1 cellular context compared by ENCODE assay signal in genomic region chr7:130440527-130441365, GRCh38.
TF ChIP-seq lines count a peak whose summit lies in the region.

A gene with protein sequence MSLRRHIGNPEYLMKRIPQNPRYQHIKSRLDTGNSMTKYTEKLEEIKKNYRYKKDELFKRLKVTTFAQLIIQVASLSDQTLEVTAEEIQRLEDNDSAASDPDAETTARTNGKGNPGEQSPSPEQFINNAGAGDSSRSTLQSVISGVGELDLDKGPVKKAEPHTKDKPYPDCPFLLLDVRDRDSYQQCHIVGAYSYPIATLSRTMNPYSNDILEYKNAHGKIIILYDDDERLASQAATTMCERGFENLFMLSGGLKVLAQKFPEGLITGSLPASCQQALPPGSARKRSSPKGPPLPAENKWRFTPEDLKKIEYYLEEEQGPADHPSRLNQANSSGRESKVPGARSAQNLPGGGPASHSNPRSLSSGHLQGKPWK (minus strand): TSS chr7:130441016. CDS start chr7:130440966, 50 bp downstream.

TF ChIP-seq in H1, 55 proteins besides CTCF, POLR2A, EP300 and RAD21 (continued from another document):
- TF ChIP-seq TEAD4 (IDR thresholded peaks at IDR 0.05; ENCODE audit: low read depth, low read length) (no peak), SIRT6 (IDR thresholded peaks at IDR 0.05; ENCODE audit: low read length) (no peak), TAF7 (optimal IDR thresholded peaks at IDR 0.05; ENCODE audit: borderline replicate concordance, low read depth, low read length) (peak; percentile 67), RXRA (IDR thresholded peaks at IDR 0.05; ENCODE audit: insufficient read depth, low read depth, low read length) (peak; percentile 67; the same call in 1 of the 2 replicates), JUND (IDR thresholded peaks at IDR 0.05; ENCODE audit: low read length) (no peak), CTBP2 (IDR thresholded peaks at IDR 0.05; ENCODE audit: borderline replicate concordance, insufficient read depth, insufficient read length, low read length) (no peak), POLR2AphosphoS5 (IDR thresholded peaks at IDR 0.05; ENCODE audit: low read depth, low read length) (peak; percentile 66), POU5F1 (IDR thresholded peaks at IDR 0.05; ENCODE audit: low read depth, low read length) (no peak), NRF1 (IDR thresholded peaks at IDR 0.05; ENCODE audit: low read depth, low read length) (peak; percentile 45; the same call in 1 of the 2 replicates), JUN (IDR thresholded peaks at IDR 0.05; ENCODE audit: low read depth, low read length) (no peak), EGR1 (IDR thresholded peaks at IDR 0.05; ENCODE audit: borderline replicate concordance, low read depth, low read length) (peak; percentile 27; the same call in 1 of the 2 replicates), ASH2L (IDR thresholded peaks at IDR 0.05; ENCODE audit: low read length) (peak; percentile 74), CBX8 (IDR thresholded peaks at IDR 0.05; ENCODE audit: borderline replicate concordance, low read depth, low read length) (no peak), KDM4A (IDR thresholded peaks at IDR 0.05; ENCODE audit: low read depth, low read length, severe bottlenecking) (peak; percentile 50), RNF2 (IDR thresholded peaks at IDR 0.05; ENCODE audit: borderline replicate concordance, low read depth, low read length, missing control alignments, poor library complexity, severe bottlenecking) (peak; percentile 31), SIX5 (IDR thresholded peaks at IDR 0.05; ENCODE audit: low read depth, low read length) (no peak), HDAC6 (IDR thresholded peaks at IDR 0.05; ENCODE audit: low read depth, low read length) (no peak), HDAC2 (IDR thresholded peaks at IDR 0.05; ENCODE audit: borderline replicate concordance in 1 of 2, low read depth in 2 of 2, low read length in 2 of 2) (no peak), BRCA1 (IDR thresholded peaks at IDR 0.05; ENCODE audit: low read depth, low read length) (no peak), CEBPB (IDR thresholded peaks at IDR 0.05; ENCODE audit: low read depth, low read length) (no peak), TBP (IDR thresholded peaks at IDR 0.05; ENCODE audit: low read depth, low read length) (peak; percentile 44), CBX5 (IDR thresholded peaks at IDR 0.05; ENCODE audit: low read depth, low read length) (no peak), SUZ12 (IDR thresholded peaks at IDR 0.05; ENCODE audit: low read length) (no peak), ZNF274 (IDR thresholded peaks at IDR 0.05; ENCODE audit: borderline replicate concordance, extremely low read depth, low read length) (no peak), GTF2F1 (IDR thresholded peaks at IDR 0.05; ENCODE audit: borderline replicate concordance, low read depth, low read length) (0 out of 2 replicates have a peak, but pooled peaks have one; percentile 63), EZH2 (IDR thresholded peaks at IDR 0.05; ENCODE audit: low read depth, low read length, severe bottlenecking) (no peak), SP4 (IDR thresholded peaks at IDR 0.05; ENCODE audit: low read length) (no peak), SRF (IDR thresholded peaks at IDR 0.05; ENCODE audit: low read depth, low read length) (no peak), SIN3A (conservative IDR thresholded peaks at IDR 0.05 in 1 of 2, IDR thresholded peaks at IDR 0.05 in 1 of 2; ENCODE audit: low read depth in 1 of 2, low read length in 2 of 2) (peak in 1 of 2 experiments; percentile 79; a peak in 1 of 4 replicates), GABPA (IDR thresholded peaks at IDR 0.05; ENCODE audit: borderline replicate concordance, insufficient read depth, low read length) (peak; percentile 83), RBBP5 (IDR thresholded peaks at IDR 0.05; ENCODE audit: borderline replicate concordance, low read depth, low read length) (no peak), BACH1 (IDR thresholded peaks at IDR 0.05; ENCODE audit: low read length) (no peak), TCF12 (IDR thresholded peaks at IDR 0.05; ENCODE audit: low read depth, low read length) (no peak), MAFK (IDR thresholded peaks at IDR 0.05; ENCODE audit: low read depth, low read length) (no peak), KDM1A (IDR thresholded peaks at IDR 0.05; ENCODE audit: borderline replicate concordance, low read length) (peak; percentile 85), SAP30 (IDR thresholded peaks at IDR 0.05; ENCODE audit: insufficient read depth, insufficient replicate concordance, low read length) (peak; percentile 18), PHF8 (conservative IDR thresholded peaks at IDR 0.05; ENCODE audit: low read depth, low read length) (peak; percentile 83), YY1 (IDR thresholded peaks at IDR 0.05; ENCODE audit: low read depth, low read length) (peak; percentile 8; the same call in 1 of the 2 replicates), CHD2 (IDR thresholded peaks at IDR 0.05; ENCODE audit: low read length) (peak; percentile 73), RFX5 (IDR thresholded peaks at IDR 0.05; ENCODE audit: borderline replicate concordance, low read depth, low read length) (no peak), SP2 (IDR thresholded peaks at IDR 0.05; ENCODE audit: low read length) (no peak), FOSL1 (IDR thresholded peaks at IDR 0.05; ENCODE audit: insufficient read depth, low read depth, low read length) (no peak), NANOG (IDR thresholded peaks at IDR 0.05; ENCODE audit: insufficient read depth, low read depth, low read length, poor library complexity, severe bottlenecking) (no peak)
- TF ChIP-seq, protein P1, sequence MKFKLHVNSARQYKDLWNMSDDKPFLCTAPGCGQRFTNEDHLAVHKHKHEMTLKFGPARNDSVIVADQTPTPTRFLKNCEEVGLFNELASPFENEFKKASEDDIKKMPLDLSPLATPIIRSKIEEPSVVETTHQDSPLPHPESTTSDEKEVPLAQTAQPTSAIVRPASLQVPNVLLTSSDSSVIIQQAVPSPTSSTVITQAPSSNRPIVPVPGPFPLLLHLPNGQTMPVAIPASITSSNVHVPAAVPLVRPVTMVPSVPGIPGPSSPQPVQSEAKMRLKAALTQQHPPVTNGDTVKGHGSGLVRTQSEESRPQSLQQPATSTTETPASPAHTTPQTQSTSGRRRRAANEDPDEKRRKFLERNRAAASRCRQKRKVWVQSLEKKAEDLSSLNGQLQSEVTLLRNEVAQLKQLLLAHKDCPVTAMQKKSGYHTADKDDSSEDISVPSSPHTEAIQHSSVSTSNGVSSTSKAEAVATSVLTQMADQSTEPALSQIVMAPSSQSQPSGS (IDR thresholded peaks at IDR 0.05; ENCODE audit: low read length), result no peak
- TF ChIP-seq, protein P2, sequence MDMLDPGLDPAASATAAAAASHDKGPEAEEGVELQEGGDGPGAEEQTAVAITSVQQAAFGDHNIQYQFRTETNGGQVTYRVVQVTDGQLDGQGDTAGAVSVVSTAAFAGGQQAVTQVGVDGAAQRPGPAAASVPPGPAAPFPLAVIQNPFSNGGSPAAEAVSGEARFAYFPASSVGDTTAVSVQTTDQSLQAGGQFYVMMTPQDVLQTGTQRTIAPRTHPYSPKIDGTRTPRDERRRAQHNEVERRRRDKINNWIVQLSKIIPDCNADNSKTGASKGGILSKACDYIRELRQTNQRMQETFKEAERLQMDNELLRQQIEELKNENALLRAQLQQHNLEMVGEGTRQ (IDR thresholded peaks at IDR 0.05; ENCODE audit: low read length), result peak; percentile 38
- TF ChIP-seq, protein P3, sequence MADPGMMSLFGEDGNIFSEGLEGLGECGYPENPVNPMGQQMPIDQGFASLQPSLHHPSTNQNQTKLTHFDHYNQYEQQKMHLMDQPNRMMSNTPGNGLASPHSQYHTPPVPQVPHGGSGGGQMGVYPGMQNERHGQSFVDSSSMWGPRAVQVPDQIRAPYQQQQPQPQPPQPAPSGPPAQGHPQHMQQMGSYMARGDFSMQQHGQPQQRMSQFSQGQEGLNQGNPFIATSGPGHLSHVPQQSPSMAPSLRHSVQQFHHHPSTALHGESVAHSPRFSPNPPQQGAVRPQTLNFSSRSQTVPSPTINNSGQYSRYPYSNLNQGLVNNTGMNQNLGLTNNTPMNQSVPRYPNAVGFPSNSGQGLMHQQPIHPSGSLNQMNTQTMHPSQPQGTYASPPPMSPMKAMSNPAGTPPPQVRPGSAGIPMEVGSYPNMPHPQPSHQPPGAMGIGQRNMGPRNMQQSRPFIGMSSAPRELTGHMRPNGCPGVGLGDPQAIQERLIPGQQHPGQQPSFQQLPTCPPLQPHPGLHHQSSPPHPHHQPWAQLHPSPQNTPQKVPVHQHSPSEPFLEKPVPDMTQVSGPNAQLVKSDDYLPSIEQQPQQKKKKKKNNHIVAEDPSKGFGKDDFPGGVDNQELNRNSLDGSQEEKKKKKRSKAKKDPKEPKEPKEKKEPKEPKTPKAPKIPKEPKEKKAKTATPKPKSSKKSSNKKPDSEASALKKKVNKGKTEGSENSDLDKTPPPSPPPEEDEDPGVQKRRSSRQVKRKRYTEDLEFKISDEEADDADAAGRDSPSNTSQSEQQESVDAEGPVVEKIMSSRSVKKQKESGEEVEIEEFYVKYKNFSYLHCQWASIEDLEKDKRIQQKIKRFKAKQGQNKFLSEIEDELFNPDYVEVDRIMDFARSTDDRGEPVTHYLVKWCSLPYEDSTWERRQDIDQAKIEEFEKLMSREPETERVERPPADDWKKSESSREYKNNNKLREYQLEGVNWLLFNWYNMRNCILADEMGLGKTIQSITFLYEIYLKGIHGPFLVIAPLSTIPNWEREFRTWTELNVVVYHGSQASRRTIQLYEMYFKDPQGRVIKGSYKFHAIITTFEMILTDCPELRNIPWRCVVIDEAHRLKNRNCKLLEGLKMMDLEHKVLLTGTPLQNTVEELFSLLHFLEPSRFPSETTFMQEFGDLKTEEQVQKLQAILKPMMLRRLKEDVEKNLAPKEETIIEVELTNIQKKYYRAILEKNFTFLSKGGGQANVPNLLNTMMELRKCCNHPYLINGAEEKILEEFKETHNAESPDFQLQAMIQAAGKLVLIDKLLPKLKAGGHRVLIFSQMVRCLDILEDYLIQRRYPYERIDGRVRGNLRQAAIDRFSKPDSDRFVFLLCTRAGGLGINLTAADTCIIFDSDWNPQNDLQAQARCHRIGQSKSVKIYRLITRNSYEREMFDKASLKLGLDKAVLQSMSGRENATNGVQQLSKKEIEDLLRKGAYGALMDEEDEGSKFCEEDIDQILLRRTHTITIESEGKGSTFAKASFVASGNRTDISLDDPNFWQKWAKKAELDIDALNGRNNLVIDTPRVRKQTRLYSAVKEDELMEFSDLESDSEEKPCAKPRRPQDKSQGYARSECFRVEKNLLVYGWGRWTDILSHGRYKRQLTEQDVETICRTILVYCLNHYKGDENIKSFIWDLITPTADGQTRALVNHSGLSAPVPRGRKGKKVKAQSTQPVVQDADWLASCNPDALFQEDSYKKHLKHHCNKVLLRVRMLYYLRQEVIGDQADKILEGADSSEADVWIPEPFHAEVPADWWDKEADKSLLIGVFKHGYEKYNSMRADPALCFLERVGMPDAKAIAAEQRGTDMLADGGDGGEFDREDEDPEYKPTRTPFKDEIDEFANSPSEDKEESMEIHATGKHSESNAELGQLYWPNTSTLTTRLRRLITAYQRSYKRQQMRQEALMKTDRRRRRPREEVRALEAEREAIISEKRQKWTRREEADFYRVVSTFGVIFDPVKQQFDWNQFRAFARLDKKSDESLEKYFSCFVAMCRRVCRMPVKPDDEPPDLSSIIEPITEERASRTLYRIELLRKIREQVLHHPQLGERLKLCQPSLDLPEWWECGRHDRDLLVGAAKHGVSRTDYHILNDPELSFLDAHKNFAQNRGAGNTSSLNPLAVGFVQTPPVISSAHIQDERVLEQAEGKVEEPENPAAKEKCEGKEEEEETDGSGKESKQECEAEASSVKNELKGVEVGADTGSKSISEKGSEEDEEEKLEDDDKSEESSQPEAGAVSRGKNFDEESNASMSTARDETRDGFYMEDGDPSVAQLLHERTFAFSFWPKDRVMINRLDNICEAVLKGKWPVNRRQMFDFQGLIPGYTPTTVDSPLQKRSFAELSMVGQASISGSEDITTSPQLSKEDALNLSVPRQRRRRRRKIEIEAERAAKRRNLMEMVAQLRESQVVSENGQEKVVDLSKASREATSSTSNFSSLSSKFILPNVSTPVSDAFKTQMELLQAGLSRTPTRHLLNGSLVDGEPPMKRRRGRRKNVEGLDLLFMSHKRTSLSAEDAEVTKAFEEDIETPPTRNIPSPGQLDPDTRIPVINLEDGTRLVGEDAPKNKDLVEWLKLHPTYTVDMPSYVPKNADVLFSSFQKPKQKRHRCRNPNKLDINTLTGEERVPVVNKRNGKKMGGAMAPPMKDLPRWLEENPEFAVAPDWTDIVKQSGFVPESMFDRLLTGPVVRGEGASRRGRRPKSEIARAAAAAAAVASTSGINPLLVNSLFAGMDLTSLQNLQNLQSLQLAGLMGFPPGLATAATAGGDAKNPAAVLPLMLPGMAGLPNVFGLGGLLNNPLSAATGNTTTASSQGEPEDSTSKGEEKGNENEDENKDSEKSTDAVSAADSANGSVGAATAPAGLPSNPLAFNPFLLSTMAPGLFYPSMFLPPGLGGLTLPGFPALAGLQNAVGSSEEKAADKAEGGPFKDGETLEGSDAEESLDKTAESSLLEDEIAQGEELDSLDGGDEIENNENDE (IDR thresholded peaks at IDR 0.05; ENCODE audit: insufficient replicate concordance, low read length), result no peak
- TF ChIP-seq, protein P4, sequence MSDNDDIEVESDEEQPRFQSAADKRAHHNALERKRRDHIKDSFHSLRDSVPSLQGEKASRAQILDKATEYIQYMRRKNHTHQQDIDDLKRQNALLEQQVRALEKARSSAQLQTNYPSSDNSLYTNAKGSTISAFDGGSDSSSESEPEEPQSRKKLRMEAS (IDR thresholded peaks at IDR 0.05), result peak; percentile 92
- TF ChIP-seq, protein P5, sequence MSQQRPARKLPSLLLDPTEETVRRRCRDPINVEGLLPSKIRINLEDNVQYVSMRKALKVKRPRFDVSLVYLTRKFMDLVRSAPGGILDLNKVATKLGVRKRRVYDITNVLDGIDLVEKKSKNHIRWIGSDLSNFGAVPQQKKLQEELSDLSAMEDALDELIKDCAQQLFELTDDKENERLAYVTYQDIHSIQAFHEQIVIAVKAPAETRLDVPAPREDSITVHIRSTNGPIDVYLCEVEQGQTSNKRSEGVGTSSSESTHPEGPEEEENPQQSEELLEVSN (IDR thresholded peaks at IDR 0.05), result peak; percentile 97
- TF ChIP-seq, protein P6, sequence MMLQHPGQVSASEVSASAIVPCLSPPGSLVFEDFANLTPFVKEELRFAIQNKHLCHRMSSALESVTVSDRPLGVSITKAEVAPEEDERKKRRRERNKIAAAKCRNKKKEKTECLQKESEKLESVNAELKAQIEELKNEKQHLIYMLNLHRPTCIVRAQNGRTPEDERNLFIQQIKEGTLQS (IDR thresholded peaks at IDR 0.05; ENCODE audit: insufficient read depth, low read depth, low read length), result no peak
TF ChIP-seq in H1: peak in this region for 23.
